In the genomic region with DNA sequence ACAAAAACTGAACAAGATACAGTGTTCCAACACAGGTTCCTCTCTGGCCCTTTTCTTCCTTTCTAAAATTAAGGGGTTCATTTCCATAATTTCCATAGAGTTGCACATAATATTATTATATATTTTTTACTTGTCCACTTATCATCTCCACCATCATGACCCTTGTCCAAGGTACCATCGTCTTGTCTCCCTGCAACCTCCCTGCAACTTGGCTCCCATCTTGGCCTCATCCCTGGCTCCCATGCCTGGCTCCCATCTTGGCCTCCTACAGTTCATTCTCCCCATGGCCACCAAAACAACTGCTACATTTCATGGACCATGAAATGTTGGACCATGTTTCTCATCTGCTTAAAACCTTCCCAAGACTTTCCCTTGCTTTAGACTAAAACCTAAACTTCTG, we compare ENCODE assay signal across 19 cellular contexts. TPM values are rescaled to one million over a fixed set of nuclear protein-coding genes. Genes with fewer than 3 reads are reported as not detected.
A peak's percentile ranks its signal among the peaks of the same experiment; 100 is the strongest.
DNase-seq lines count a peak whose midpoint lies in the region; ATAC-seq, FAIRE-seq and TF ChIP-seq lines count a peak whose summit lies in the region.
"Had no signal": no experiment of that assay in that cellular context is flagged by ENCODE, and none has a peak within 500 bp of the region (broad histone marks: within the 10 kb centered on the region; RNA-seq: fewer than 3 reads in every experiment).

No MANE protein-coding gene starts in this region.

- H2AFZ ChIP-seq in GM23338 = no peak overlapping the region

- peak; percentile 13 for FAIRE-seq in urothelium cell line (lab: Jason Lieb, UNC)
- FAIRE-seq: G401.6, GM19239 had no signal

- no peaks in the 10 kb centered on the region for H3K36me3 ChIP-seq in CD4-positive, alpha-beta memory T cell (ENCODE audit: insufficient read depth, low read length)
- no peaks in the 10 kb centered on the region for H3K36me3 ChIP-seq in GM23338 (ENCODE audit: insufficient read depth)
- H3K36me3 ChIP-seq: BE2C had no signal

- H3K36me3 Mint-ChIP-seq in CD4-positive, alpha-beta memory T cell = peaks cover 0 to 9% of the 10 kb centered on the region in 2 donors
- H3K36me3 Mint-ChIP-seq in GM23338 (ENCODE audit: low read depth) = peaks cover 5% of the 10 kb centered on the region; the same call in 1 of the 3 replicates
- H3K36me3 Mint-ChIP-seq in brain = peaks cover 10% of the 10 kb centered on the region

- H3K4me2 ChIP-seq in GM23338 = no peak overlapping the region

- H3K4me1 Mint-ChIP-seq in CD4-positive, alpha-beta memory T cell = peaks cover 4 to 10% (median 6%) of the 10 kb centered on the region in 4 donors
- H3K4me1 Mint-ChIP-seq in GM23338 (peaks cover 14% of the 10 kb centered on the region; the same call in 2 of the 3 replicates), brain (peaks cover 29% of the 10 kb centered on the region)

- POLR2A ChIA-PET in CD4-positive, alpha-beta memory T cell (lab: Charles Lee; ENCODE audit: partially characterized antibody) = no interaction called here

- H3K4me3 ChIP-seq in CD4-positive, alpha-beta memory T cell (ENCODE audit: low read length in 2 of 2) = no peak overlapping the region
- H3K4me3 ChIP-seq in GM23338 = no peak overlapping the region
- H3K4me3 ChIP-seq: MG63 had no signal

- H3K27ac Mint-ChIP-seq in CD4-positive, alpha-beta memory T cell = no peak overlapping the region
- H3K27ac Mint-ChIP-seq in GM23338 (no peak overlapping the region), brain (no peak overlapping the region)
- H3K27ac Mint-ChIP-seq: CD14-positive monocyte had no signal

- H3K4me3 Mint-ChIP-seq in CD4-positive, alpha-beta memory T cell = peak overlapping the region in 5 of 8 donors; percentile 16 to 44 (median 23)
- H3K4me3 Mint-ChIP-seq in GM23338 (0 out of 3 replicates have a peak overlapping the region, but pooled peaks have one; percentile 12), brain (peak overlapping the region; percentile 9 to 91 (median 57))

- no peak for TF ChIP-seq CTCF in GM23338 (conservative IDR thresholded peaks at IDR 0.05; ENCODE audit: low read depth in 2 of 2)
- TF ChIP-seq CTCF in brain (conservative IDR thresholded peaks at IDR 0.05) = no peak

- no peaks in the 10 kb centered on the region; the same call in 1 of the 2 replicates for H4K20me1 ChIP-seq in GM23338 (replicated peaks; ENCODE audit: insufficient read depth)

- ATAC-seq in GM23338 (no peak), GM18502 (IDR thresholded peaks at IDR 0.05; ENCODE audit: poor library complexity, unreplicated experiment) (no peak)
- ATAC-seq: PC-3 had no signal

- intact Hi-C loops in CD4-positive, alpha-beta memory T cell (cut with micrococcal nuclease) = no loop called here

- H3K27me3 ChIP-seq in CD4-positive, alpha-beta memory T cell (ENCODE audit: insufficient read depth, low read length) = peaks cover 21% of the 10 kb centered on the region
- peaks cover 40% of the 10 kb centered on the region for H3K27me3 ChIP-seq in GM23338 (ENCODE audit: insufficient read depth)
- H3K27me3 ChIP-seq: BE2C, MG63 had no signal

- CTCF ChIA-PET in CD4-positive, alpha-beta memory T cell (lab: Charles Lee; ENCODE audit: partially characterized antibody) = interaction anchor here (1.2 to 1.4 kb wide), 3 partner anchors 9 to 67 kb away, joined by 3 to 6 read pairs (median 3); no protein-coding TSS in a partner anchor

- H3K79me2 ChIP-seq in GM23338 (replicated peaks; ENCODE audit: insufficient read depth) = no peaks in the 10 kb centered on the region

- no peaks in the 10 kb centered on the region for H3K9me2 ChIP-seq in GM23338 (ENCODE audit: insufficient read depth)

- H3K9me3 Mint-ChIP-seq in CD4-positive, alpha-beta memory T cell = peaks cover 3 to 17% (median 10%) of the 10 kb centered on the region in 8 donors
- H3K9me3 Mint-ChIP-seq in GM23338 = peaks cover 9% of the 10 kb centered on the region; the same call in 2 of the 3 replicates
- H3K9me3 Mint-ChIP-seq in brain = peaks cover 0 to 6% (median 3%) of the 10 kb centered on the region in 5 experiments

- H3K27ac ChIP-seq in CD4-positive, alpha-beta memory T cell (ENCODE audit: low read depth, low read length) = no peak overlapping the region
- H3K27ac ChIP-seq in GM23338 (ENCODE audit: low read depth) = no peak overlapping the region

- no peaks in the 10 kb centered on the region for H3F3A ChIP-seq in GM23338 (replicated peaks; ENCODE audit: low read depth)

- H3K27me3 Mint-ChIP-seq in CD4-positive, alpha-beta memory T cell = peaks cover 44 to 59% of the 10 kb centered on the region in 2 donors
- peaks cover 23% of the 10 kb centered on the region for H3K27me3 Mint-ChIP-seq in GM23338 (ENCODE audit: insufficient read depth, low read depth, poor library complexity)
- H3K27me3 Mint-ChIP-seq in brain = peaks cover 37% of the 10 kb centered on the region

- H3K9me3 ChIP-seq in CD4-positive, alpha-beta memory T cell (ENCODE audit: control insufficient read depth in 1 of 2, low read length in 2 of 2) = no peaks in the 10 kb centered on the region
- H3K9me3 ChIP-seq: BE2C, MG63 had no signal

- no peak for DNase-seq in CD4-positive, alpha-beta memory T cell
- no peak for DNase-seq in GM23338 (ENCODE audit: low spot score)
- DNase-seq in urothelium cell line (ENCODE audit: low spot score) = no peak
- no peak for DNase-seq in NAMALWA (ENCODE audit: low spot score)
- DNase-seq in Kasumi-1 (lab: John Stamatoyannopoulos, UW) = no peak
- DNase-seq: BE2C, DMS53, KBM-7, MG63, NCI-H2029, NCI-H446, NCI-H524 treated with DMSO at 0.1 percent for 48 hours, NCI-H774, PC-3 had no signal

- H3K4me1 ChIP-seq in CD4-positive, alpha-beta memory T cell (ENCODE audit: insufficient read depth, low read length) = peaks cover 14% of the 10 kb centered on the region
- H3K4me1 ChIP-seq in GM23338 (ENCODE audit: insufficient read depth) = no peaks in the 10 kb centered on the region
- H3K4me1 ChIP-seq: BE2C had no signal

TF ChIP-seq in GM23338, 12 proteins besides CTCF, POLR2A, EP300 and RAD21 (continues in another document):
- TF ChIP-seq EZH2 (IDR thresholded peaks at IDR 0.05; ENCODE audit: low read depth, unreplicated experiment) = no peak
- TF ChIP-seq, protein P1, sequence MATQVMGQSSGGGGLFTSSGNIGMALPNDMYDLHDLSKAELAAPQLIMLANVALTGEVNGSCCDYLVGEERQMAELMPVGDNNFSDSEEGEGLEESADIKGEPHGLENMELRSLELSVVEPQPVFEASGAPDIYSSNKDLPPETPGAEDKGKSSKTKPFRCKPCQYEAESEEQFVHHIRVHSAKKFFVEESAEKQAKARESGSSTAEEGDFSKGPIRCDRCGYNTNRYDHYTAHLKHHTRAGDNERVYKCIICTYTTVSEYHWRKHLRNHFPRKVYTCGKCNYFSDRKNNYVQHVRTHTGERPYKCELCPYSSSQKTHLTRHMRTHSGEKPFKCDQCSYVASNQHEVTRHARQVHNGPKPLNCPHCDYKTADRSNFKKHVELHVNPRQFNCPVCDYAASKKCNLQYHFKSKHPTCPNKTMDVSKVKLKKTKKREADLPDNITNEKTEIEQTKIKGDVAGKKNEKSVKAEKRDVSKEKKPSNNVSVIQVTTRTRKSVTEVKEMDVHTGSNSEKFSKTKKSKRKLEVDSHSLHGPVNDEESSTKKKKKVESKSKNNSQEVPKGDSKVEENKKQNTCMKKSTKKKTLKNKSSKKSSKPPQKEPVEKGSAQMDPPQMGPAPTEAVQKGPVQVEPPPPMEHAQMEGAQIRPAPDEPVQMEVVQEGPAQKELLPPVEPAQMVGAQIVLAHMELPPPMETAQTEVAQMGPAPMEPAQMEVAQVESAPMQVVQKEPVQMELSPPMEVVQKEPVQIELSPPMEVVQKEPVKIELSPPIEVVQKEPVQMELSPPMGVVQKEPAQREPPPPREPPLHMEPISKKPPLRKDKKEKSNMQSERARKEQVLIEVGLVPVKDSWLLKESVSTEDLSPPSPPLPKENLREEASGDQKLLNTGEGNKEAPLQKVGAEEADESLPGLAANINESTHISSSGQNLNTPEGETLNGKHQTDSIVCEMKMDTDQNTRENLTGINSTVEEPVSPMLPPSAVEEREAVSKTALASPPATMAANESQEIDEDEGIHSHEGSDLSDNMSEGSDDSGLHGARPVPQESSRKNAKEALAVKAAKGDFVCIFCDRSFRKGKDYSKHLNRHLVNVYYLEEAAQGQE (IDR thresholded peaks at IDR 0.05; ENCODE audit: unreplicated experiment) = no peak
- no peak for TF ChIP-seq ETS1 (IDR thresholded peaks at IDR 0.05)
- TF ChIP-seq EZH2phosphoT487 (IDR thresholded peaks at IDR 0.05; ENCODE audit: unreplicated experiment) = no peak
- no peak for TF ChIP-seq STAT1 (IDR thresholded peaks at IDR 0.05; ENCODE audit: unreplicated experiment)
- no peak for TF ChIP-seq NANOG (IDR thresholded peaks at IDR 0.05; ENCODE audit: borderline replicate concordance)
- no peak for TF ChIP-seq ZNF114 (CRISPR knock-in tag; IDR thresholded peaks at IDR 0.05)
- TF ChIP-seq POLR2AphosphoS5 (IDR thresholded peaks at IDR 0.05; ENCODE audit: low read depth) = no peak
- no peak for TF ChIP-seq ZNF331 (CRISPR knock-in tag; IDR thresholded peaks at IDR 0.05; ENCODE audit: low read depth)
- TF ChIP-seq JUNB (IDR thresholded peaks at IDR 0.05; ENCODE audit: unreplicated experiment) = no peak
- no peak for TF ChIP-seq CREB1 (CRISPR knock-in tag; IDR thresholded peaks at IDR 0.05; ENCODE audit: low read depth)

RNA-seq across cellular contexts. Expression of gene KCNB1, which starts 3.1 kb away (rescaled TPM):
- total RNA-seq in CD4-positive, alpha-beta memory T cell = not detected
- polyA plus RNA-seq in CD4-positive, alpha-beta memory T cell = under 1 TPM in 1 of 2 donors, not detected in 1; 0.09 TPM
- total RNA-seq in GM23338 (2014; rRNA removed; shearing (Covaris generic)) = 0.28 and 0.50 TPM in 2 replicates
- polyA plus RNA-seq in GM23338 (2016; fragmentation: Nextera tagmentation; extraction: Ambion mirVana) = 0.29 and 0.42 TPM in 2 replicates
- 8.4 TPM for polyA plus RNA-seq in brain (ENCODE audit: insufficient read depth, low read depth, low replicate concordance)
- polyA plus RNA-seq: CD14-positive monocyte had no signal
